In genomic region chr4:139024686-139025085, GRCh38 we compare ENCODE assay signal across 20 cellular contexts. TPM values are rescaled to one million over a fixed set of nuclear protein-coding genes. Genes with fewer than 3 reads are reported as not detected.
DNase-seq lines count a peak whose midpoint lies in the region; ATAC-seq and TF ChIP-seq lines count a peak whose summit lies in the region.
"Had no signal": no experiment of that assay in that cellular context is flagged by ENCODE, and none has a peak within 500 bp of the region (broad histone marks: within the 10 kb centered on the region; RNA-seq: fewer than 3 reads in every experiment).

No MANE protein-coding gene starts in this region.

- TF ChIP-seq CTCF in neutrophil (IDR thresholded peaks at IDR 0.05) (no peak), type B pancreatic cell (conservative IDR thresholded peaks at IDR 0.05) (no peak)

- H3K9me3 ChIP-seq in HUES6 (ENCODE audit: control insufficient read depth, insufficient read depth, low read depth, low read length) (no peaks in the 10 kb centered on the region), neutrophil (no peaks in the 10 kb centered on the region)
- H3K9me3 ChIP-seq: BLaER1 treated with 17β-estradiol and CSF1 and Interleukin-3, amounts not matched to agents 10 nM and 100 nM; MG63 had no signal

- H3K4me1 ChIP-seq in HUES6 (ENCODE audit: control insufficient read depth, insufficient read depth, low read length) = peaks cover 39% of the 10 kb centered on the region
- peaks cover 34 to 44% of the 10 kb centered on the region in 2 experiments for H3K4me1 ChIP-seq in neutrophil (ENCODE audit: control insufficient read depth in 1 of 2, insufficient read depth in 1 of 2, low read depth in 1 of 2, low read length in 1 of 2)

- H3K27me3 Mint-ChIP-seq in central memory CD8-positive, alpha-beta T cell = no peaks in the 10 kb centered on the region
- H3K27me3 Mint-ChIP-seq in type B pancreatic cell = no peaks in the 10 kb centered on the region
- H3K27me3 Mint-ChIP-seq: CD8-positive, alpha-beta memory T cell had no signal

- H3K27ac Mint-ChIP-seq in central memory CD8-positive, alpha-beta T cell (ENCODE audit: low read depth) = peak overlapping the region; percentile 35
- H3K27ac Mint-ChIP-seq in type B pancreatic cell = peak overlapping the region; percentile 44

- no peak overlapping the region for H3K9ac ChIP-seq in HUES6 (ENCODE audit: low read length)
- H3K9ac ChIP-seq: BLaER1 treated with 17β-estradiol and CSF1 and Interleukin-3, amounts not matched to agents 10 nM and 100 nM had no signal

- H3K9me3 Mint-ChIP-seq in central memory CD8-positive, alpha-beta T cell = no peaks in the 10 kb centered on the region
- H3K9me3 Mint-ChIP-seq in type B pancreatic cell = no peaks in the 10 kb centered on the region
- H3K9me3 Mint-ChIP-seq: CD8-positive, alpha-beta memory T cell had no signal

- H3K4me3 ChIP-seq in HUES6 (ENCODE audit: low read depth, low read length) (no peak overlapping the region), neutrophil (ENCODE audit: low read depth in 1 of 2, low read length in 1 of 2) (no peak overlapping the region)
- H3K4me3 ChIP-seq: BLaER1 treated with 17β-estradiol and CSF1 and Interleukin-3, amounts not matched to agents 10 nM and 100 nM; MG63; SK-N-MC had no signal

- peaks cover 21% of the 10 kb centered on the region for H3K36me3 Mint-ChIP-seq in central memory CD8-positive, alpha-beta T cell (ENCODE audit: insufficient read depth)
- H3K36me3 Mint-ChIP-seq in type B pancreatic cell = peaks cover 8% of the 10 kb centered on the region

- no peak overlapping the region for H3K4me3 Mint-ChIP-seq in central memory CD8-positive, alpha-beta T cell
- H3K4me3 Mint-ChIP-seq in type B pancreatic cell = no peak overlapping the region

- H3K27ac ChIP-seq in HUES6 (ENCODE audit: low read depth, low read length) (peak overlapping the region; percentile 36; the same call in 1 of the 2 replicates), neutrophil (peak overlapping the region; percentile 23)
- H3K27ac ChIP-seq: BLaER1 treated with 17β-estradiol and CSF1 and Interleukin-3, amounts not matched to agents 10 nM and 100 nM; SK-N-MC had no signal

- ATAC-seq in central memory CD8-positive, alpha-beta T cell (replicated peaks; ENCODE audit: extremely low read depth, poor library complexity, severe bottlenecking) = no peak
- no peak for ATAC-seq in HG02571 (IDR thresholded peaks at IDR 0.05; ENCODE audit: unreplicated experiment)
- ATAC-seq: HCT116, HepG2 had no signal

- H3K27me3 ChIP-seq in HUES6 (ENCODE audit: control insufficient read depth, insufficient read depth, low read length) (no peaks in the 10 kb centered on the region), neutrophil (no peaks in the 10 kb centered on the region)
- H3K27me3 ChIP-seq: BLaER1 treated with 17β-estradiol and CSF1 and Interleukin-3, amounts not matched to agents 10 nM and 100 nM; MG63 had no signal

- H3K36me3 ChIP-seq in HUES6 (ENCODE audit: control insufficient read depth, insufficient read depth, low read length) (peaks cover 18% of the 10 kb centered on the region), neutrophil (peaks cover 6% of the 10 kb centered on the region)
- H3K36me3 ChIP-seq: MG63 had no signal

- H3K4me1 Mint-ChIP-seq in central memory CD8-positive, alpha-beta T cell = peaks cover 6% of the 10 kb centered on the region
- peaks cover 20% of the 10 kb centered on the region for H3K4me1 Mint-ChIP-seq in type B pancreatic cell (ENCODE audit: unreplicated experiment)

- no peak for DNase-seq in central memory CD8-positive, alpha-beta T cell (ENCODE audit: low spot score in 2 of 2)
- no peak for DNase-seq in type B pancreatic cell (ENCODE audit: extremely low spot score, unreplicated experiment)
- DNase-seq in NOMO-1 (lab: John Stamatoyannopoulos, UW; ENCODE audit: unreplicated experiment in 2 of 2) = no peak
- DNase-seq in UCSD-AML1 (lab: John Stamatoyannopoulos, UW; ENCODE audit: unreplicated experiment) = no peak
- DNase-seq: CD8-positive, alpha-beta memory T cell; GOT3; MG63; NCI-H1092 treated with DMSO at 0.1 percent for 48 hours; NCI-H1694 treated with DMSO at 0.1 percent for 48 hours; NCI-H510A; NCI-H748 treated with DMSO at 0.1 percent for 48 hours; NK-92 treated with Interleukin-12 subunit alpha and Interleukin-12 subunit beta, amount 100 ng/mL, for 24 hours; SHP77 had no signal

RNA-seq across cellular contexts. Expression of gene NOCT, which starts 9.1 kb away (rescaled TPM):
- 9.2 and 13.6 TPM in 2 replicates for total RNA-seq in type B pancreatic cell (ENCODE audit: low replicate concordance)
